In genomic region chr6:36139431-36139830, GRCh38 we compare ENCODE assay signal across 9 cellular contexts. TPM values are rescaled to one million over a fixed set of nuclear protein-coding genes. Genes with fewer than 3 reads are reported as not detected.
DNase-seq lines count a peak whose midpoint lies in the region; ATAC-seq and TF ChIP-seq lines count a peak whose summit lies in the region.
"Had no signal": no experiment of that assay in that cellular context is flagged by ENCODE, and none has a peak within 500 bp of the region (broad histone marks: within the 10 kb centered on the region; RNA-seq: fewer than 3 reads in every experiment).

No MANE protein-coding gene starts in this region.

- peak overlapping the region in 6 of 9 donors; percentile 39 to 77 (median 54) for H3K27ac Mint-ChIP-seq in naive thymus-derived CD4-positive, alpha-beta T cell

- peak; percentile 95 for DNase-seq in DMS 273 (lab: John Stamatoyannopoulos, UW; ENCODE audit: unreplicated experiment)
- peak; percentile 22 to 45 for DNase-seq in Kasumi-1 (lab: John Stamatoyannopoulos, UW)
- peak in 3 of 7 donors; percentile 46 to 70 (median 55) for DNase-seq in adrenal gland
- DNase-seq in naive thymus-derived CD4-positive, alpha-beta T cell, result peak in 1 of 9 donors; percentile 28
- DNase-seq in pons (ENCODE audit: low spot score), result no peak
- DNase-seq in sigmoid colon, result no peak
- DNase-seq in DMS79 (lab: John Stamatoyannopoulos, UW), result no peak
- DNase-seq: activated CD8-positive, alpha-beta memory T cell treated with anti-CD3 and anti-CD28 coated beads, Interleukin-2, amount 50 U/mL, for 4 hours had no signal

- POLR2A ChIA-PET in naive thymus-derived CD4-positive, alpha-beta T cell (lab: Charles Lee), result interaction anchor here (0.9 to 1.2 kb wide), 3 partner anchors 8 to 32 kb away, joined by 3 to 4 read pairs (median 4); no protein-coding TSS in a partner anchor

- H3K9me3 Mint-ChIP-seq in naive thymus-derived CD4-positive, alpha-beta T cell, result no peaks in the 10 kb centered on the region

- no peaks in the 10 kb centered on the region for H3K9me3 ChIP-seq in adrenal gland (replicated peaks in 1 of 3)
- H3K9me3 ChIP-seq in naive thymus-derived CD4-positive, alpha-beta T cell (ENCODE audit: control insufficient read depth in 2 of 3, low read length in 3 of 3), result no peaks in the 10 kb centered on the region
- no peaks in the 10 kb centered on the region for H3K9me3 ChIP-seq in sigmoid colon

- peak in 3 of 6 experiments; percentile 17 to 31 (median 18) for TF ChIP-seq CTCF in adrenal gland (IDR thresholded peaks at IDR 0.05)
- no peak for TF ChIP-seq CTCF in sigmoid colon (IDR thresholded peaks at IDR 0.05)

- H3K4me1 Mint-ChIP-seq in naive thymus-derived CD4-positive, alpha-beta T cell, result peaks cover 8 to 23% (median 19%) of the 10 kb centered on the region in 7 donors

- H3K36me3 Mint-ChIP-seq in naive thymus-derived CD4-positive, alpha-beta T cell, result peaks cover 5 to 46% (median 12%) of the 10 kb centered on the region in 5 donors

- H3K36me3 ChIP-seq in adrenal gland (replicated peaks in 1 of 2), result peaks cover 0 to 50% of the 10 kb centered on the region in 2 donors
- H3K36me3 ChIP-seq in naive thymus-derived CD4-positive, alpha-beta T cell (ENCODE audit: control insufficient read depth in 2 of 3, insufficient read depth in 3 of 3, low read length in 3 of 3), result peaks cover 0 to 61% (median 5%) of the 10 kb centered on the region in 3 experiments
- H3K36me3 ChIP-seq in sigmoid colon, result no peaks in the 10 kb centered on the region

- no peak overlapping the region for H3K4me3 Mint-ChIP-seq in naive thymus-derived CD4-positive, alpha-beta T cell

- H3K27me3 ChIP-seq in adrenal gland (no peaks in the 10 kb centered on the region), sigmoid colon (no peaks in the 10 kb centered on the region)
- no peaks in the 10 kb centered on the region for H3K27me3 ChIP-seq in naive thymus-derived CD4-positive, alpha-beta T cell (ENCODE audit: control insufficient read depth in 2 of 2, insufficient read depth in 2 of 2, low read length in 2 of 2)

- peak; percentile 35 for ATAC-seq in naive thymus-derived CD4-positive, alpha-beta T cell
- no peak for ATAC-seq in HG02970 (IDR thresholded peaks at IDR 0.05; ENCODE audit: low FRiP score, unreplicated experiment)

- H3K27ac ChIP-seq in adrenal gland (peak overlapping the region in 4 of 5 donors; percentile 9 to 33 (median 23)), sigmoid colon (no peak overlapping the region)
- H3K27ac ChIP-seq in naive thymus-derived CD4-positive, alpha-beta T cell (ENCODE audit: low read depth, low read length), result no peak overlapping the region

- CTCF ChIA-PET in naive thymus-derived CD4-positive, alpha-beta T cell (lab: Charles Lee), result interaction anchor here (1.3 to 1.4 kb wide), 2 partner anchors 8 to 12 kb away, joined by 3 to 4 read pairs; no protein-coding TSS in a partner anchor

- no peak for TF ChIP-seq EP300 in sigmoid colon (IDR thresholded peaks at IDR 0.05)

- 63 to 74% (median 67%) methylated on average over 6 to 7 of the region's 7 CpGs for WGBS in adrenal gland, 4 donors
- WGBS in sigmoid colon, 2 donors, result 56 to 63% methylated on average over 7 of the region's 7 CpGs

- intact Hi-C loops in adrenal gland (cut with DNase I) (loop anchor here in 1 of 2 donors (10.0 kb wide), 2 partner anchors 55 to 225 kb away; partner anchors contain the start of gene BRPF3), sigmoid colon (cut with DNase I) (no loop called here)
- intact Hi-C loops in naive thymus-derived CD4-positive, alpha-beta T cell (cut with micrococcal nuclease), result no loop called here

- H3K4me3 ChIP-seq in adrenal gland, result no peak overlapping the region
- no peak overlapping the region for H3K4me3 ChIP-seq in naive thymus-derived CD4-positive, alpha-beta T cell (ENCODE audit: low read length)
- H3K4me3 ChIP-seq in sigmoid colon, result no peak overlapping the region

- TF ChIP-seq POLR2A in adrenal gland (IDR thresholded peaks at IDR 0.05), result no peak
- TF ChIP-seq POLR2A in sigmoid colon (IDR thresholded peaks at IDR 0.05), result no peak

- H3K4me1 ChIP-seq in adrenal gland (replicated peaks in 1 of 2) (peaks cover 9 to 24% of the 10 kb centered on the region in 2 donors), sigmoid colon (no peaks in the 10 kb centered on the region)
- no peaks in the 10 kb centered on the region for H3K4me1 ChIP-seq in naive thymus-derived CD4-positive, alpha-beta T cell (ENCODE audit: control insufficient read depth in 2 of 2, insufficient read depth in 2 of 2, low read length in 2 of 2)

- H3K27me3 Mint-ChIP-seq in naive thymus-derived CD4-positive, alpha-beta T cell, result no peaks in the 10 kb centered on the region

RNA-seq across cellular contexts. Expression of gene MAPK13, which starts 9.1 kb away (rescaled TPM):
- 100 to 1,000 TPM in 3 of 8 donors, 10 to 100 TPM in 5; 72.0 to 148 (median 91.2) TPM for total RNA-seq in adrenal gland
- 10 to 100 TPM; 54.8 to 56.7 (median 56.7) TPM for polyA plus RNA-seq in adrenal gland
- total RNA-seq in naive thymus-derived CD4-positive, alpha-beta T cell, result 10 to 100 TPM; 27.0 to 53.1 (median 33.7) TPM
- 10 to 100 TPM; 34.2 to 51.4 TPM for polyA plus RNA-seq in naive thymus-derived CD4-positive, alpha-beta T cell
- 1 to 10 TPM; 1.8 to 3.6 (median 2.8) TPM for total RNA-seq in sigmoid colon
- 100 to 1,000 TPM; 110 to 159 (median 151) TPM for polyA plus RNA-seq in sigmoid colon

RNA-seq across cellular contexts. Expression of gene BRPF3, which starts 57.1 kb away (rescaled TPM):
- total RNA-seq in adrenal gland (100 to 1,000 TPM in 1 of 8 donors, 10 to 100 TPM in 7; 30.4 to 111 (median 57.8) TPM), sigmoid colon (10 to 100 TPM; 11.2 to 35.3 (median 23.6) TPM)
- polyA plus RNA-seq in adrenal gland (10 to 100 TPM in 2 of 3 donors, 1 to 10 TPM in 1; 9.8 to 67.8 (median 21.5) TPM), sigmoid colon (10 to 100 TPM; 24.9 to 41.8 (median 36.6) TPM)
- total RNA-seq in naive thymus-derived CD4-positive, alpha-beta T cell, result 10 to 100 TPM; 27.5 to 40.0 (median 35.2) TPM
- 1 to 10 TPM; 5.1 to 9.0 TPM for polyA plus RNA-seq in naive thymus-derived CD4-positive, alpha-beta T cell

Comparison
In these comparisons a context has a peak if more than half of its experiments do, and no peak if none do; other contexts are left out.
1. DNase-seq: peak in DMS 273 (single experiment) and Kasumi-1 (2 of 2); none in pons (single experiment), sigmoid colon (single experiment) and DMS79 (single experiment).
2. H3K27ac ChIP-seq: peak in adrenal gland (4 of 5); none in naive thymus-derived CD4-positive, alpha-beta T cell (single experiment) and sigmoid colon (0 of 4).
3. RNA of gene MAPK13, which starts 9.1 kb away (total RNA-seq): 72.0 to 148 TPM in adrenal gland and 27.0 to 53.1 TPM in naive thymus-derived CD4-positive, alpha-beta T cell; 1.8 to 3.6 TPM in sigmoid colon; every median in the first group is over 4 times any median in the second.